Comparison of ENCODE assay signal across 22 cellular contexts in the genomic region with DNA sequence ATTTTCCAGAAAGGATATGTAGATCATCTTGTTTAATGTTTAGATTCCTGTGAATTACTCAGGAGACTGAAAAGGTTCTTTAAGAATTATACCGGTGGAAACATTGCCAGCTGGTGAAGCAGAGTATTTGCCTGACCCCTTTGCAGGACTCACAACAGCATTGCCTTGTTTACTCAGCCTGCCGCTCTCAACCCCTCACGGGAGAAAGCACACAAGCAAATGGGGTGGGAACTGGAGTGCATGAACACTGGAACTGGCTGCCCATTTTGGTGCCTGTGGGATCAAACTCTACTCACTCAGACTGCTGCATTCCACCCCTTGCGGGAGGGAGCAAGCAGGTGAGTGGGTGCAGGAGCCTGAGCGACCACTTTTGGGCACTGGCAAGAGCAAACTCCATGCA.
DNase-seq lines count a peak whose midpoint lies in the region; ATAC-seq, FAIRE-seq and TF ChIP-seq lines count a peak whose summit lies in the region.
"Had no signal": no experiment of that assay in that cellular context is flagged by ENCODE, and none has a peak within 500 bp of the region (broad histone marks: within the 10 kb centered on the region; RNA-seq: fewer than 3 reads in every experiment).

No MANE protein-coding gene starts in this region.

- no peaks in the 10 kb centered on the region for H3K79me1 ChIP-seq in H1 (ENCODE audit: low read depth, low read length)

- H3K56ac ChIP-seq in H1 (replicated peaks; ENCODE audit: insufficient read length, low read depth, low read length), result no peak overlapping the region

- no peak overlapping the region for H3K27ac ChIP-seq in H1 (ENCODE audit: low read depth, low read length)
- H3K27ac ChIP-seq in thyroid gland, result peak overlapping the region; percentile 28 to 74 (median 71)
- H3K27ac ChIP-seq: GM23248, SK-N-MC had no signal

- H3K4me3 ChIP-seq in H1 (ENCODE audit: extremely low read depth in 1 of 4, insufficient read depth in 2 of 4, low read depth in 3 of 4, low read length in 4 of 4) (no peak overlapping the region), thyroid gland (replicated peaks in 1 of 3) (no peak overlapping the region)
- H3K4me3 ChIP-seq: GM23248, SK-N-MC had no signal

- TF ChIP-seq POLR2A in H1 (IDR thresholded peaks at IDR 0.05; ENCODE audit: control extremely low read depth in 1 of 2, low read depth in 2 of 2, low read length in 2 of 2) (no peak), thyroid gland (IDR thresholded peaks at IDR 0.05) (no peak)

- intact Hi-C loops in thyroid gland (cut with DNase I), result no loop called here

- DNase-seq in NCI-H1092 treated with DMSO at 0.1 percent for 48 hours (lab: John Stamatoyannopoulos, UW) (peak; percentile 62), NCI-H510A treated with DMSO at 0.1 percent for 48 hours (lab: John Stamatoyannopoulos, UW) (peak; percentile 53), H1 (ENCODE audit: low read depth in 1 of 2, low spot score in 2 of 2) (no peak), thyroid gland (peak; percentile 69 to 73), NCI-H774 (lab: John Stamatoyannopoulos, UW) (no peak), epidermal melanocyte (ENCODE audit: insufficient read length, low spot score) (no peak)
- DNase-seq: C1 segment of cervical spinal cord; Caco-2; CD8-positive, alpha-beta T cell; GM23248; H9; KBM-7; MV-4-11; NCI-H2029; NCI-H2171; NCI-H226; NCI-H524; RPMI8226; SIG-M5; SW 1271 had no signal

- H2BK15ac ChIP-seq in H1 (ENCODE audit: low read length), result no peak overlapping the region

- H4K20me1 ChIP-seq in H1 (replicated peaks in 1 of 2; ENCODE audit: control insufficient read depth in 1 of 2, insufficient read depth in 2 of 2, low read length in 2 of 2), result no peaks in the 10 kb centered on the region

- H3K36me3 ChIP-seq in H1 (ENCODE audit: control insufficient read depth in 2 of 4, insufficient read depth in 4 of 4, low read length in 3 of 4) (no peaks in the 10 kb centered on the region), thyroid gland (no peaks in the 10 kb centered on the region)

- no peaks in the 10 kb centered on the region for H3K23me2 ChIP-seq in H1 (ENCODE audit: low read depth, low read length)

- no peak overlapping the region for H3K9ac ChIP-seq in H1 (replicated peaks in 1 of 4; ENCODE audit: extremely low read depth in 1 of 4, low read depth in 3 of 4, low read length in 3 of 4)
- H3K9ac ChIP-seq: GM23248 had no signal

- no peaks in the 10 kb centered on the region for H3K79me2 ChIP-seq in H1 (ENCODE audit: control insufficient read depth in 1 of 2, insufficient read depth in 2 of 2, low read length in 2 of 2)

- H3K18ac ChIP-seq in H1 (ENCODE audit: extremely low read depth, low read length), result no peak overlapping the region

- no peak overlapping the region for H2BK5ac ChIP-seq in H1 (ENCODE audit: low read depth, low read length)

- no peak for ATAC-seq in GM21786 (IDR thresholded peaks at IDR 0.05; ENCODE audit: unreplicated experiment)
- ATAC-seq: CD8-positive, alpha-beta T cell had no signal

- H4K8ac ChIP-seq in H1 (ENCODE audit: extremely low read depth, insufficient read depth, low read length), result no peak overlapping the region

- H3K4me1 ChIP-seq in H1 (replicated peaks in 1 of 4; ENCODE audit: control insufficient read depth in 3 of 4, insufficient read depth in 4 of 4, low read length in 3 of 4), result no peaks in the 10 kb centered on the region
- peaks cover 25 to 31% of the 10 kb centered on the region in 2 donors for H3K4me1 ChIP-seq in thyroid gland
- H3K4me1 ChIP-seq: Caco-2 had no signal

- H2AFZ ChIP-seq in H1 (ENCODE audit: low read length), result peak overlapping the region; percentile 30; the same call in 1 of the 2 replicates
- H2AFZ ChIP-seq: GM23248 had no signal

- H3K9me3 ChIP-seq in H1 (ENCODE audit: insufficient read depth in 2 of 2, low read depth in 1 of 2, low read length in 1 of 2) (no peaks in the 10 kb centered on the region), thyroid gland (no peaks in the 10 kb centered on the region)
- H3K9me3 ChIP-seq: Caco-2 had no signal

- no peak overlapping the region for H2BK120ac ChIP-seq in H1 (replicated peaks; ENCODE audit: low read depth, low read length)

- no peak overlapping the region for H3K23ac ChIP-seq in H1 (ENCODE audit: insufficient read length)

- no peak for FAIRE-seq in H1 (lab: Jason Lieb, UNC)

- H4K5ac ChIP-seq in H1 (ENCODE audit: insufficient read length, low read depth, low read length), result no peak overlapping the region

- CTCF ChIA-PET in H1 (lab: Charles Lee; ENCODE audit: partially characterized antibody), result no interaction called here

- H3K27me3 ChIP-seq in H1 (replicated peaks in 1 of 4; ENCODE audit: control insufficient read depth in 3 of 4, extremely low read depth in 1 of 4, insufficient read depth in 3 of 4, low read length in 3 of 4), result no peaks in the 10 kb centered on the region
- H3K27me3 ChIP-seq in thyroid gland, result no peaks in the 10 kb centered on the region

- TF ChIP-seq EP300 in H1 (IDR thresholded peaks at IDR 0.05; ENCODE audit: borderline replicate concordance in 1 of 2, low read depth in 2 of 2, low read length in 2 of 2), result no peak

- H3K4ac ChIP-seq in H1 (replicated peaks; ENCODE audit: insufficient read length, low read depth, low read length), result no peak overlapping the region

- no peak overlapping the region for H2AK5ac ChIP-seq in H1 (ENCODE audit: low read depth, low read length)

- no peak overlapping the region for H4K91ac ChIP-seq in H1 (replicated peaks; ENCODE audit: insufficient read length, low read length)

- H3K4me2 ChIP-seq in H1 (ENCODE audit: insufficient read depth in 1 of 2, low read depth in 2 of 2, low read length in 2 of 2), result no peak overlapping the region

- H2BK20ac ChIP-seq in H1 (ENCODE audit: low read length), result no peak overlapping the region

- H3K14ac ChIP-seq in H1 (ENCODE audit: insufficient read length), result no peak overlapping the region

- 88% methylated on average over 5 of the region's 5 CpGs; no CpG with 5 or more reads in 1 of the 2 experiments for WGBS in H1 (ENCODE audit: extremely low coverage in 1 of 2, insufficient coverage in 1 of 2, insufficient read length in 1 of 2, insufficient replicate concordance in 2 of 2, low coverage in 1 of 2, low lambda C conversion rate in 2 of 2, missing lambda C conversion rate in 1 of 2), 2 experiments
- 40% methylated on average over 4 to 5 of the region's 5 CpGs for WGBS in thyroid gland, 2 donors

- POLR2A ChIA-PET in H1 (lab: Charles Lee; ENCODE audit: partially characterized antibody), result no interaction called here

- no peak overlapping the region for H2BK12ac ChIP-seq in H1 (ENCODE audit: low read depth, low read length)

- TF ChIP-seq CTCF in H1 (IDR thresholded peaks at IDR 0.05; ENCODE audit: control extremely low read depth in 1 of 3, insufficient read depth in 1 of 3, low read depth in 1 of 3, low read length in 3 of 3), result no peak
- TF ChIP-seq CTCF in thyroid gland (IDR thresholded peaks at IDR 0.05), result peak in 1 of 6 experiments; percentile 13

- no peak for TF ChIP-seq RAD21 in H1 (IDR thresholded peaks at IDR 0.05 in 1 of 2, conservative IDR thresholded peaks at IDR 0.05 in 1 of 2; ENCODE audit: low read depth in 2 of 2, low read length in 2 of 2)

TF ChIP-seq in H1, 55 proteins besides CTCF, POLR2A, EP300 and RAD21 (continues in another document):
- TF ChIP-seq RNF2 (IDR thresholded peaks at IDR 0.05; ENCODE audit: borderline replicate concordance, low read depth, low read length, missing control alignments, poor library complexity, severe bottlenecking) (no peak), TAF7 (optimal IDR thresholded peaks at IDR 0.05; ENCODE audit: borderline replicate concordance, low read depth, low read length) (no peak), SP1 (IDR thresholded peaks at IDR 0.05; ENCODE audit: low read depth, low read length) (no peak)

Comparison
In these comparisons a context has a peak if more than half of its experiments do, and no peak if none do; other contexts are left out.
1. DNase-seq: peak in NCI-H1092 treated with DMSO at 0.1 percent for 48 hours (single experiment), NCI-H510A treated with DMSO at 0.1 percent for 48 hours (single experiment) and thyroid gland (2 of 2); none in H1 (0 of 2), NCI-H774 (single experiment) and epidermal melanocyte (single experiment).